9 cellular contexts compared by ENCODE assay signal in the genomic region with DNA sequence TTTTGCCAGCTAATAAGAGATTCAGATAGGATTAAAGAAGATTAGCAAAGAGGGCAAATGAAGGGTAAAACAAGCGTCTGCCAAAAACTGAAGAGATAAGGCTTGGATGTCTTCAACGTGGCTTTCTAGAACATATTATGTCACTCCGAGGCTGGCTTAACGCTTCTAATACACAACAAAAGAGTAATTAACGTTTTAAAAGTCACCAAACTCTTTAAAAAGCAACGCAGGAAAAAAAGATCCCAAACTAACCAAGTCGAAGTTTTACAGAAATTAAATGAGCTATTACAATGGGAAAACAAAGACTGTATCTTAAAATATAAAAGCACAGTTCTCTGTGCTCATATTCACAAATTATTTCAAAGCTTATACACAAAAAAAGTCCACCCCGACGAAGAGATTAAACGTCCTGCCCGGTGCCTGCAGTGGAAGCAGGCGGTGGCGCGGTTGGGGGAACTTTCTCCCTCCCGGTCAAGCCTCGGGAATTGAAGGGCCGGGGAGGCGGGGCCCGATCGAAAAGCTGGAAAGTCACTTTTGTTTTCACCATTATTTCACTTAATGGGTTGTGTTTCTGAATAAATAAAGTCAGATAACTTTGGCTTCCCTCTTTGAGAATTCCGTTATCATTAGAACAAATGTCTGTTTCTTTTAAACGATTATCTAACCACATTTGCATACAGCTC. TPM values are rescaled to one million over a fixed set of nuclear protein-coding genes. Genes with fewer than 3 reads are reported as not detected.
A peak's percentile ranks its signal among the peaks of the same experiment; 100 is the strongest.
DNase-seq lines count a peak whose midpoint lies in the region; ATAC-seq and TF ChIP-seq lines count a peak whose summit lies in the region.
"Had no signal": no experiment of that assay in that cellular context is flagged by ENCODE, and none has a peak within 500 bp of the region (broad histone marks: within the 10 kb centered on the region; RNA-seq: fewer than 3 reads in every experiment).

No MANE protein-coding gene starts in this region.

- peak overlapping the region; percentile 21 to 98 for H3K27ac Mint-ChIP-seq in stimulated activated naive CD8-positive, alpha-beta T cell treated with anti-CD3 and anti-CD28 coated beads, Interleukin-15, amount 100 ng/mL, for 72 hours

- DNase-seq in NCI-H1417 (lab: John Stamatoyannopoulos, UW) (peak in 2 of 3 experiments; percentile 22 to 56), NCI-H1417 treated with DMSO at 0.1 percent for 48 hours (lab: John Stamatoyannopoulos, UW) (no peak), NCI-H524 treated with DMSO at 0.1 percent for 48 hours (lab: John Stamatoyannopoulos, UW) (peak; percentile 66), mammary epithelial cell (peak; percentile 10), kidney epithelial cell (ENCODE audit: low read depth) (no peak), GDM1 (lab: John Stamatoyannopoulos, UW) (no peak), NCI-H2107 (lab: John Stamatoyannopoulos, UW) (no peak)
- DNase-seq in stimulated activated naive CD8-positive, alpha-beta T cell treated with anti-CD3 and anti-CD28 coated beads, Interleukin-15, amount 100 ng/mL, for 72 hours: no peak
- DNase-seq: DND-41 had no signal

- H3K79me2 ChIP-seq in mammary epithelial cell (ENCODE audit: insufficient read depth, low read length): no peaks in the 10 kb centered on the region

- peak overlapping the region; percentile 78 to 89 for H3K4me3 Mint-ChIP-seq in stimulated activated naive CD8-positive, alpha-beta T cell treated with anti-CD3 and anti-CD28 coated beads, Interleukin-15, amount 100 ng/mL, for 72 hours

- H3K27me3 Mint-ChIP-seq in stimulated activated naive CD8-positive, alpha-beta T cell treated with anti-CD3 and anti-CD28 coated beads, Interleukin-15, amount 100 ng/mL, for 72 hours: peaks cover 47% of the 10 kb centered on the region

- BruUV-seq in mammary epithelial cell (replicated peaks; lab: Mats Ljungman, UMichigan): no TSS peak

- H3K9me3 ChIP-seq in mammary epithelial cell (replicated peaks; ENCODE audit: insufficient read depth, low read length): no peaks in the 10 kb centered on the region

- H3K4me1 Mint-ChIP-seq in stimulated activated naive CD8-positive, alpha-beta T cell treated with anti-CD3 and anti-CD28 coated beads, Interleukin-15, amount 100 ng/mL, for 72 hours: peaks cover 28% of the 10 kb centered on the region

- dilution Hi-C loops in mammary epithelial cell (cut with HindIII; ENCODE audit: low sequenced_read_pairs): no loop called here

- H3K27me3 ChIP-seq in mammary epithelial cell (ENCODE audit: insufficient read depth, low read length) (no peaks in the 10 kb centered on the region), kidney epithelial cell (ENCODE audit: control insufficient read depth, insufficient read depth, low read length) (no peaks in the 10 kb centered on the region)

- H3K36me3 ChIP-seq in mammary epithelial cell (ENCODE audit: insufficient read depth, low read length) (no peaks in the 10 kb centered on the region), kidney epithelial cell (ENCODE audit: control insufficient read depth, insufficient read depth, low read length) (no peaks in the 10 kb centered on the region)

- peak overlapping the region; percentile 80 for H3K9ac ChIP-seq in mammary epithelial cell (ENCODE audit: insufficient read depth, low read length)

- intact Hi-C loops in mammary epithelial cell (cut with micrococcal nuclease): no loop called here

- H3K27ac ChIP-seq in mammary epithelial cell (ENCODE audit: insufficient read depth, low read depth, low read length): peak overlapping the region; percentile 75

- CTCF ChIA-PET in mammary epithelial cell (lab: Charles Lee; ENCODE audit: low non-redundant PET): no interaction called here

- H3K4me3 ChIP-seq in mammary epithelial cell (replicated peaks in 1 of 3; ENCODE audit: insufficient read depth in 1 of 3, low read depth in 2 of 3, low read length in 3 of 3) (peak overlapping the region; percentile 50 to 70 (median 52)), kidney epithelial cell (ENCODE audit: low read depth, low read length) (peak overlapping the region; percentile 83)

- H3K4me1 ChIP-seq in mammary epithelial cell (ENCODE audit: insufficient read depth, low read length): peaks cover 13% of the 10 kb centered on the region

- peak overlapping the region; percentile 91 for H2AFZ ChIP-seq in mammary epithelial cell (ENCODE audit: low read depth, low read length)

- TF ChIP-seq CTCF in mammary epithelial cell (conservative IDR thresholded peaks at IDR 0.05 in 1 of 2, IDR thresholded peaks at IDR 0.05 in 1 of 2; ENCODE audit: extremely low read depth in 1 of 2, insufficient read depth in 1 of 2, low read depth in 1 of 2, low read length in 2 of 2) (no peak), kidney epithelial cell (IDR thresholded peaks at IDR 0.05; ENCODE audit: insufficient read depth, low read length, poor library complexity, severe bottlenecking) (no peak)

- H3K9me3 Mint-ChIP-seq in stimulated activated naive CD8-positive, alpha-beta T cell treated with anti-CD3 and anti-CD28 coated beads, Interleukin-15, amount 100 ng/mL, for 72 hours: peaks cover 8 to 11% of the 10 kb centered on the region in 2 donors

- H4K20me1 ChIP-seq in mammary epithelial cell (ENCODE audit: insufficient read depth, low read length): no peaks in the 10 kb centered on the region

- peak overlapping the region; percentile 100 for H3K4me2 ChIP-seq in mammary epithelial cell (ENCODE audit: insufficient read depth, low read depth, low read length)

- WGBS in mammary epithelial cell (ENCODE audit: low coverage, missing lambda C conversion rate): 1% methylated on average over 20 of the region's 22 CpGs

- ATAC-seq in stimulated activated naive CD8-positive, alpha-beta T cell treated with anti-CD3 and anti-CD28 coated beads, Interleukin-15, amount 100 ng/mL, for 72 hours: no peak

- in situ Hi-C loops in mammary epithelial cell (cut with MboI; ENCODE audit: low sequenced_read_pairs in 2 of 2): no loop called here

RNA-seq across cellular contexts. Expression of a gene that starts 1.2 kb away (rescaled TPM):
- total RNA-seq in mammary epithelial cell (under 1 TPM; under 0.01 to 0.12 TPM), kidney epithelial cell (0.14 and 0.17 TPM in 2 replicates)
- polyA plus RNA-seq in mammary epithelial cell: 0.01 TPM
- polyA minus RNA-seq in mammary epithelial cell: not detected

RNA-seq across cellular contexts. Expression of a gene that starts 44.7 kb away (rescaled TPM):
- not detected for total RNA-seq in mammary epithelial cell
- polyA plus RNA-seq in mammary epithelial cell: not detected
- not detected for polyA minus RNA-seq in mammary epithelial cell
- total RNA-seq in kidney epithelial cell: not detected in 2 replicates

RNA-seq across cellular contexts. Expression of a gene that starts 49.7 kb away (rescaled TPM):
- under 1 TPM in 1 of 2 donors, not detected in 1; 0.17 TPM for total RNA-seq in mammary epithelial cell
- 0.28 TPM for polyA plus RNA-seq in mammary epithelial cell
- not detected for polyA minus RNA-seq in mammary epithelial cell
- total RNA-seq in kidney epithelial cell: 0.71 and 2.5 TPM in 2 replicates

Comparison
In these comparisons a context has a peak if more than half of its experiments do, and no peak if none do; other contexts are left out.
1. DNase-seq: peak in NCI-H1417 (2 of 3), NCI-H524 treated with DMSO at 0.1 percent for 48 hours (single experiment) and mammary epithelial cell (single experiment); none in NCI-H1417 treated with DMSO at 0.1 percent for 48 hours (single experiment), kidney epithelial cell (single experiment), stimulated activated naive CD8-positive, alpha-beta T cell treated with anti-CD3 and anti-CD28 coated beads, Interleukin-15, amount 100 ng/mL, for 72 hours (0 of 2), GDM1 (single experiment) and NCI-H2107 (single experiment).